Comparison of ENCODE assay signal across 24 cellular contexts in genomic region chr22:23010430-23010829, GRCh38.
"Had no signal": no experiment of that assay in that cellular context is flagged by ENCODE, and none has a peak within 500 bp of the region (broad histone marks: within the 10 kb centered on the region; RNA-seq: fewer than 3 reads in every experiment).

No MANE protein-coding gene starts in this region.

- H3K4me3 ChIP-seq: colonic mucosa, gastroesophageal sphincter, heart left ventricle, left lung, lower lobe of right lung, mucosa of descending colon had no signal

- H3K27ac ChIP-seq: colonic mucosa, epithelial cell of prostate, foreskin keratinocyte, gastroesophageal sphincter, heart left ventricle, left lung, lower lobe of right lung had no signal

- H3K9me3 ChIP-seq: colonic mucosa, gastroesophageal sphincter, heart left ventricle, left lung, lower lobe of right lung, mucosa of descending colon had no signal

- FAIRE-seq: endometrium, frontal cortex, islet of Langerhans, keratinocyte had no signal

- ATAC-seq: effector memory CD8-positive, alpha-beta T cell; esophagus mucosa; foreskin keratinocyte; gastroesophageal sphincter; heart left ventricle; left cardiac atrium; left lung; left ventricle myocardium superior; lower lobe of right lung; mucosa of descending colon; naive thymus-derived CD8-positive, alpha-beta T cell had no signal

- DNase-seq: colonic mucosa; cortex of kidney; effector CD8-positive, alpha-beta T cell; effector memory CD8-positive, alpha-beta T cell; endodermal cell; erythroblast; foreskin keratinocyte; heart left ventricle; hippocampal formation; left cardiac atrium; left lung; left ventricle myocardium superior; lower lobe of right lung; mesenchymal stem cell; mucosa of descending colon; naive B cell; naive thymus-derived CD8-positive, alpha-beta T cell had no signal

- H3K27me3 ChIP-seq: colonic mucosa, left lung had no signal

- H3K36me3 ChIP-seq: colonic mucosa, gastroesophageal sphincter, heart left ventricle, left lung, lower lobe of right lung had no signal

- H3K4me1 ChIP-seq: colonic mucosa, foreskin keratinocyte, gastroesophageal sphincter, heart left ventricle, left lung, lower lobe of right lung had no signal
